In the genomic region with DNA sequence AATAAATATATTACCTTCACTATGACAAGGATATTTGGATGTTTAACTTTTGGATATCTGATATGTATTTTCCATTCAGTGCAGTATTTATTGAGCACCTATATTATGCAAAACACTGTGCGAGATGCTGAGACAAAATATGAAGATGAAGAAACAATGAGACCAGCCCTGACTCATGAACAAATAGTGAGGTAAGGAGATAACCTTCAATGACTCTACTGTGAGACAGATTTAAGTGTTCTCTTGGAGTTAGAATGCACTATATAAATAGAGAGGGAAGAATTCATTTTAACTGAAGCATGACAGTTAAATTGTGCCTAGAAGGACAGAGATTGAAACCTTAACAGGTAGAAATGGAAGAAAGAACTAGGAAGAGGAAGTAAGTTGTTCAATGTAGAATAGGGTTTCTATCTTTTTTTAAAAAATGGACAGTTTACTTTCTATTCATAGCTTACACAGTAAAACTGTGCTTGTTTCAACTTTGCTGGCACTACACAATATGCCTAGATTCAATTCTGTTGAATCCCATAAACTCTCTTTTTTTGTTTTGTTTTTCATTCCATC, we compare ENCODE assay signal across 26 cellular contexts.
DNase-seq lines count a peak whose midpoint lies in the region; ATAC-seq, FAIRE-seq and TF ChIP-seq lines count a peak whose summit lies in the region.
"Had no signal": no experiment of that assay in that cellular context is flagged by ENCODE, and none has a peak within 500 bp of the region (broad histone marks: within the 10 kb centered on the region; RNA-seq: fewer than 3 reads in every experiment).

No MANE protein-coding gene starts in this region.

- no peak overlapping the region for H2AK9ac ChIP-seq in IMR-90 (replicated peaks; ENCODE audit: low read depth, low read length, poor library complexity)

- no peak overlapping the region for H3K18ac ChIP-seq in IMR-90 (ENCODE audit: low read depth, low read length)

- intact Hi-C loops in IMR-90 (cut with micrococcal nuclease), result no loop called here

- FAIRE-seq in GM12891 (lab: Jason Lieb, UNC), result peak; percentile 51
- FAIRE-seq: keratinocyte had no signal

- H3K56ac ChIP-seq in IMR-90 (ENCODE audit: extremely low read depth, insufficient read depth, low read length), result no peak overlapping the region

- H3K4me1 ChIP-seq in IMR-90 (ENCODE audit: control insufficient read depth, insufficient read depth, low read length) (no peaks in the 10 kb centered on the region), foreskin keratinocyte (no peaks in the 10 kb centered on the region)
- H3K4me1 ChIP-seq: SJSA1 had no signal

- POLR2A ChIA-PET in IMR-90 (lab: Charles Lee; ENCODE audit: unreplicated experiment), result no interaction called here

- no peak for TF ChIP-seq CTCF in IMR-90 (conservative IDR thresholded peaks at IDR 0.05; ENCODE audit: low read depth, low read length)
- no peak for TF ChIP-seq CTCF in foreskin keratinocyte (conservative IDR thresholded peaks at IDR 0.05)

- in situ Hi-C loops in IMR-90 (cut with MboI; ENCODE audit: low sequenced_read_pairs), result no loop called here

- TF ChIP-seq POLR2A in GM12891 (IDR thresholded peaks at IDR 0.05; ENCODE audit: low read depth, low read length) (no peak), IMR-90 (IDR thresholded peaks at IDR 0.05; ENCODE audit: low read depth, low read length) (no peak)

- dilution Hi-C loops in IMR-90 (cut with HindIII; ENCODE audit: low sequenced_read_pairs, unreplicated experiment), result no loop called here

- no peak overlapping the region for H3K4me3 ChIP-seq in IMR-90 (ENCODE audit: insufficient read depth, low read depth, low read length)
- H3K4me3 ChIP-seq: body of pancreas, pancreas, SJSA1, thoracic aorta had no signal

- no peak for TF ChIP-seq RAD21 in IMR-90 (IDR thresholded peaks at IDR 0.05; ENCODE audit: low read length)

- no TSS peak for BruUV-seq in IMR-90 (replicated peaks; lab: Mats Ljungman, UMichigan)

- peak; percentile 54 for ATAC-seq in GM21360 (IDR thresholded peaks at IDR 0.05; ENCODE audit: unreplicated experiment)
- no peak for ATAC-seq in IMR-90 (ENCODE audit: low read depth)
- ATAC-seq in foreskin keratinocyte, result peak; percentile 56
- ATAC-seq: activated CD8-positive, alpha-beta T cell treated with anti-CD3 and anti-CD28 coated beads, Interleukin-2, amount 10 ng/mL, durations not matched to agents 7 days and 5 days; HCT116; naive thymus-derived CD8-positive, alpha-beta T cell; sciatic nerve; stimulated activated memory B cell treated with anti-CD40 and anti-IgM and Interleukin-4, amounts not matched to agents 10 μg/mL and 1 μg/mL and 100 μg/mL, for 72 hours; WTC11 had no signal

- H3K27ac ChIP-seq in IMR-90 (ENCODE audit: insufficient read depth, low read length) (no peak overlapping the region), foreskin keratinocyte (no peak overlapping the region)
- H3K27ac ChIP-seq: body of pancreas, KMS-11, pancreas, SJSA1, thoracic aorta had no signal

- H3K4ac ChIP-seq in IMR-90 (ENCODE audit: low read depth, low read length), result no peak overlapping the region

- H2AK5ac ChIP-seq in IMR-90 (ENCODE audit: low read depth, low read length), result no peak overlapping the region

- no peak overlapping the region for H3K23ac ChIP-seq in IMR-90 (ENCODE audit: low read depth, low read length)

- no peak overlapping the region for H3K9ac ChIP-seq in IMR-90 (ENCODE audit: low read depth, low read length)
- H3K9ac ChIP-seq: KMS-11 had no signal

- H3K14ac ChIP-seq in IMR-90 (replicated peaks; ENCODE audit: low read depth, low read length), result no peak overlapping the region

- no peak overlapping the region for H3K4me2 ChIP-seq in IMR-90 (ENCODE audit: low read depth, low read length)
- H3K4me2 ChIP-seq: KMS-11 had no signal

- H2AFZ ChIP-seq in IMR-90 (replicated peaks; ENCODE audit: low read length, poor library complexity), result no peak overlapping the region

- no peak overlapping the region for H2BK20ac ChIP-seq in IMR-90 (ENCODE audit: low read depth, low read length)

- H4K8ac ChIP-seq in IMR-90 (ENCODE audit: low read depth in 2 of 2, low read length in 2 of 2), result no peak overlapping the region

- no peaks in the 10 kb centered on the region for H3K36me3 ChIP-seq in IMR-90 (ENCODE audit: control insufficient read depth, insufficient read depth, low read length)
- H3K36me3 ChIP-seq: pancreas, SJSA1, thoracic aorta had no signal

- no peak overlapping the region for H4K5ac ChIP-seq in IMR-90 (ENCODE audit: low read depth, low read length)

- no CpG with 5 or more reads among the region's 1 CpG for WGBS in IMR-90 (ENCODE audit: extremely low coverage in 2 of 2, insufficient read length in 1 of 2), 2 experiments

- H3K79me1 ChIP-seq in IMR-90 (ENCODE audit: low read depth in 1 of 2, low read length in 2 of 2), result no peaks in the 10 kb centered on the region

- H2BK5ac ChIP-seq in IMR-90 (ENCODE audit: low read depth, low read length, poor library complexity, severe bottlenecking), result no peak overlapping the region

- CTCF ChIA-PET in IMR-90 (lab: Yijun Ruan, JAX), result no interaction called here

- no peak overlapping the region for H2BK15ac ChIP-seq in IMR-90 (ENCODE audit: low read depth, low read length)

- DNase-seq in GM12891 (ENCODE audit: insufficient read length, low spot score), result no peak
- peak; percentile 12 for DNase-seq in IMR-90
- DNase-seq in foreskin keratinocyte, result peak in 1 of 2 donors; percentile 7
- DNase-seq in activated CD4-positive, alpha-beta T cell treated with anti-CD3 and anti-CD28 coated beads for 4 hours, result no peak
- no peak for DNase-seq in SKM-1 (lab: John Stamatoyannopoulos, UW; ENCODE audit: unreplicated experiment)
- DNase-seq in activated effector memory CD4-positive, alpha-beta T cell treated with anti-CD3 and anti-CD28 coated beads, Interleukin-2, amount 50 U/mL, for 16 hours, result no peak
- DNase-seq in stimulated activated CD4-positive, alpha-beta T cell treated with anti-CD3 and anti-CD28 coated beads, Interleukin-12 subunit alpha, Interleukin-12 subunit beta, amount 100 ng/mL, for 4 hours, result no peak
- DNase-seq: activated CD8-positive, alpha-beta T cell treated with anti-CD3 and anti-CD28 coated beads, Interleukin-2, amount 10 ng/mL, durations not matched to agents 7 days and 5 days; activated T-cell treated with anti-CD3 and anti-CD28 coated beads, Interleukin-2, amount 50 U/mL, for 48 hours; body of pancreas; DMS 273 treated with DMSO at 0.1 percent for 48 hours; endodermal cell; mesenchymal stem cell; naive thymus-derived CD8-positive, alpha-beta T cell; NCI-H1092; NCI-H748 treated with DMSO at 0.1 percent for 48 hours; pancreas had no signal

- H4K91ac ChIP-seq in IMR-90 (ENCODE audit: insufficient read depth, low read depth, low read length), result no peak overlapping the region

- no peaks in the 10 kb centered on the region for H3K9me1 ChIP-seq in IMR-90 (ENCODE audit: insufficient read depth, low read length)

- no peaks in the 10 kb centered on the region for H4K20me1 ChIP-seq in IMR-90 (ENCODE audit: insufficient read depth, low read length)

- no peak overlapping the region for H2BK120ac ChIP-seq in IMR-90 (ENCODE audit: low read depth, low read length)

- no peaks in the 10 kb centered on the region for H3K27me3 ChIP-seq in IMR-90 (ENCODE audit: control insufficient read depth, insufficient read depth, low read length)
- H3K27me3 ChIP-seq in foreskin keratinocyte, result no peaks in the 10 kb centered on the region
- H3K27me3 ChIP-seq: body of pancreas, pancreas, SJSA1 had no signal

- no peaks in the 10 kb centered on the region for H3K9me3 ChIP-seq in IMR-90 (ENCODE audit: control insufficient read depth, insufficient read depth, low read length)
- H3K9me3 ChIP-seq: body of pancreas, pancreas, SJSA1, thoracic aorta had no signal

TF ChIP-seq in GM12891, 5 proteins besides CTCF, POLR2A, EP300 and RAD21:
- TF ChIP-seq SPI1 (IDR thresholded peaks at IDR 0.05; ENCODE audit: low read depth, low read length), result no peak
- no peak for TF ChIP-seq PAX5 (IDR thresholded peaks at IDR 0.05; ENCODE audit: insufficient read depth, low read length, severe bottlenecking)

TF ChIP-seq in IMR-90, 13 proteins besides CTCF, POLR2A, EP300 and RAD21:
- TF ChIP-seq NFE2L2 (IDR thresholded peaks at IDR 0.05; ENCODE audit: low read depth, low read length) (no peak), RCOR1 (IDR thresholded peaks at IDR 0.05; ENCODE audit: insufficient replicate concordance, low read length) (no peak), MAZ (IDR thresholded peaks at IDR 0.05; ENCODE audit: borderline replicate concordance, low read depth, low read length) (no peak), ELK1 (IDR thresholded peaks at IDR 0.05; ENCODE audit: borderline replicate concordance, low read depth, low read length) (no peak)
- TF ChIP-seq, protein P1, sequence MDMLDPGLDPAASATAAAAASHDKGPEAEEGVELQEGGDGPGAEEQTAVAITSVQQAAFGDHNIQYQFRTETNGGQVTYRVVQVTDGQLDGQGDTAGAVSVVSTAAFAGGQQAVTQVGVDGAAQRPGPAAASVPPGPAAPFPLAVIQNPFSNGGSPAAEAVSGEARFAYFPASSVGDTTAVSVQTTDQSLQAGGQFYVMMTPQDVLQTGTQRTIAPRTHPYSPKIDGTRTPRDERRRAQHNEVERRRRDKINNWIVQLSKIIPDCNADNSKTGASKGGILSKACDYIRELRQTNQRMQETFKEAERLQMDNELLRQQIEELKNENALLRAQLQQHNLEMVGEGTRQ (IDR thresholded peaks at IDR 0.05; ENCODE audit: low read depth, low read length), result no peak
